Comparison of ENCODE assay signal across 7 cellular contexts in genomic region chr6:37741757-37742400, GRCh38. TPM values are rescaled to one million over a fixed set of nuclear protein-coding genes. Genes with fewer than 3 reads are reported as not detected.
DNase-seq lines count a peak whose midpoint lies in the region; ATAC-seq and TF ChIP-seq lines count a peak whose summit lies in the region.

No MANE protein-coding gene starts in this region.

- no peak overlapping the region for H2BK12ac ChIP-seq in neuronal stem cell (ENCODE audit: low read length)

- no peak overlapping the region for H2AK5ac ChIP-seq in neuronal stem cell (ENCODE audit: low read depth, low read length)

- H3K27ac ChIP-seq in neuronal stem cell (replicated peaks; ENCODE audit: low read length): no peak overlapping the region

- H2AFZ ChIP-seq in neuronal stem cell (ENCODE audit: low read length): no peak overlapping the region

- H3K23ac ChIP-seq in neuronal stem cell (ENCODE audit: low read depth, low read length, poor library complexity): no peak overlapping the region

- no peaks in the 10 kb centered on the region for H3K9me3 ChIP-seq in neuronal stem cell (replicated peaks in 1 of 2; ENCODE audit: control insufficient read depth in 2 of 2, insufficient read depth in 1 of 2, low read depth in 1 of 2, low read length in 2 of 2)

- H4K8ac ChIP-seq in neuronal stem cell (ENCODE audit: low read depth, low read length): no peak overlapping the region

- ATAC-seq in HG02973 (IDR thresholded peaks at IDR 0.05; ENCODE audit: unreplicated experiment) (no peak), GM21619 (IDR thresholded peaks at IDR 0.05; ENCODE audit: unreplicated experiment) (no peak)

- no peak overlapping the region for H2BK15ac ChIP-seq in neuronal stem cell (ENCODE audit: low read length)

- H2BK5ac ChIP-seq in neuronal stem cell (ENCODE audit: low read length): no peak overlapping the region

- no peak overlapping the region for H3K9ac ChIP-seq in neuronal stem cell (ENCODE audit: low read depth, low read length, poor library complexity)

- H3K4me2 ChIP-seq in neuronal stem cell (ENCODE audit: insufficient read depth, low read length, poor library complexity, severe bottlenecking): no peak overlapping the region

- H3K14ac ChIP-seq in neuronal stem cell (ENCODE audit: low read length): no peak overlapping the region

- no peak overlapping the region for H3K4ac ChIP-seq in neuronal stem cell (ENCODE audit: low read length)

- no peak overlapping the region for H3K18ac ChIP-seq in neuronal stem cell (ENCODE audit: low read length)

- H3K4me3 ChIP-seq in epithelial cell of esophagus (ENCODE audit: low read length) (no peak overlapping the region), neuronal stem cell (ENCODE audit: low read length in 2 of 2) (no peak overlapping the region)

- H3K79me1 ChIP-seq in neuronal stem cell (ENCODE audit: low read depth, low read length): no peaks in the 10 kb centered on the region

- WGBS in neuronal stem cell (ENCODE audit: extremely low coverage in 2 of 2, insufficient read length in 2 of 2, insufficient replicate concordance in 1 of 2), 2 donors: no CpG with 5 or more reads among the region's 10 CpGs

- DNase-seq in GM10266 (ENCODE audit: extremely low spot score): no peak
- peak; percentile 61 for DNase-seq in NCI-H1694 (lab: John Stamatoyannopoulos, UW)
- peak; percentile 28 for DNase-seq in epithelial cell of esophagus (ENCODE audit: low read depth)
- peak; percentile 42 for DNase-seq in neuronal stem cell (ENCODE audit: low spot score)
- no peak for DNase-seq in activated CD8-positive, alpha-beta memory T cell treated with anti-CD3 and anti-CD28 coated beads, Interleukin-2, amount 50 U/mL, for 4 hours

- TF ChIP-seq CTCF in GM10266 (IDR thresholded peaks at IDR 0.05; ENCODE audit: control insufficient read depth, insufficient read depth, low read depth, missing control alignments) (peak; percentile 36), epithelial cell of esophagus (IDR thresholded peaks at IDR 0.05; ENCODE audit: insufficient read depth, low read depth, low read length, missing control alignments) (peak; percentile 52)

- no peak overlapping the region for H2BK120ac ChIP-seq in neuronal stem cell (ENCODE audit: low read depth, low read length)

- H3K4me1 ChIP-seq in neuronal stem cell (ENCODE audit: control insufficient read depth in 2 of 2, insufficient read depth in 1 of 2, low read depth in 1 of 2, low read length in 2 of 2): peaks cover 0 to 2% of the 10 kb centered on the region in 2 donors

- no peaks in the 10 kb centered on the region for H3K36me3 ChIP-seq in neuronal stem cell (replicated peaks in 1 of 2; ENCODE audit: control insufficient read depth in 2 of 2, insufficient read depth in 2 of 2, low read length in 2 of 2)

- H4K91ac ChIP-seq in neuronal stem cell (ENCODE audit: low read depth, low read length, poor library complexity): no peak overlapping the region

- H3K27me3 ChIP-seq in neuronal stem cell (ENCODE audit: control insufficient read depth in 3 of 3, insufficient read depth in 3 of 3, low read depth in 1 of 3, low read length in 3 of 3): peaks cover 0 to 42% (median 0%) of the 10 kb centered on the region in 3 experiments

RNA-seq across cellular contexts. Expression of gene MDGA1, which starts 44.2 kb away (rescaled TPM):
- 3.4 TPM for polyA plus RNA-seq in neuronal stem cell (2013, experiment 1 of 2)
- 1.9 TPM for polyA plus RNA-seq in neuronal stem cell (2013, experiment 2 of 2)

Comparison
In these comparisons a context has a peak if more than half of its experiments do, and no peak if none do; other contexts are left out.
1. DNase-seq: peak in NCI-H1694 (single experiment), epithelial cell of esophagus (single experiment) and neuronal stem cell (single experiment); none in GM10266 (single experiment) and activated CD8-positive, alpha-beta memory T cell treated with anti-CD3 and anti-CD28 coated beads, Interleukin-2, amount 50 U/mL, for 4 hours (single experiment).